ENCODE assay signal across 21 cellular contexts in genomic region chr16:15035163-15035729, GRCh38. TPM values are rescaled to one million over a fixed set of nuclear protein-coding genes. Genes with fewer than 3 reads are reported as not detected.
DNase-seq lines count a peak whose midpoint lies in the region; ATAC-seq and TF ChIP-seq lines count a peak whose summit lies in the region.
"Had no signal": no experiment of that assay in that cellular context is flagged by ENCODE, and none has a peak within 500 bp of the region (broad histone marks: within the 10 kb centered on the region; RNA-seq: fewer than 3 reads in every experiment).

No MANE protein-coding gene starts in this region.

- H3K4me1 ChIP-seq in heart right ventricle (peaks cover 13 to 46% (median 20%) of the 10 kb centered on the region in 9 donors), neutrophil (ENCODE audit: control insufficient read depth in 1 of 2, insufficient read depth in 1 of 2, low read depth in 1 of 2, low read length in 1 of 2) (peaks cover 12 to 15% of the 10 kb centered on the region in 2 experiments)
- H3K4me1 ChIP-seq: uterus had no signal

- intact Hi-C loops in heart right ventricle (cut with DNase I) (no loop called here), Right ventricle myocardium inferior (cut with DNase I) (no loop called here)

- no peaks in the 10 kb centered on the region for H3K9me3 ChIP-seq in heart right ventricle
- H3K9me3 ChIP-seq in neutrophil, result no peaks in the 10 kb centered on the region
- H3K9me3 ChIP-seq in WERI-Rb-1 (ENCODE audit: severe bottlenecking), result no peaks in the 10 kb centered on the region
- H3K9me3 ChIP-seq: uterus had no signal

- TF ChIP-seq CTCF in heart right ventricle (IDR thresholded peaks at IDR 0.05) (no peak), neutrophil (IDR thresholded peaks at IDR 0.05) (no peak), WERI-Rb-1 (IDR thresholded peaks at IDR 0.05; ENCODE audit: low read depth, low read length) (no peak)

- peak overlapping the region in 9 of 10 donors; percentile 30 to 74 (median 69) for H3K27ac ChIP-seq in heart right ventricle
- peak overlapping the region; percentile 48 for H3K27ac ChIP-seq in neutrophil
- H3K27ac ChIP-seq in WERI-Rb-1, result no peak overlapping the region
- H3K27ac ChIP-seq: uterus had no signal

- 74 to 76% methylated on average over 15 of the region's 15 CpGs for WGBS in heart right ventricle, 2 donors

- H3K4me3 ChIP-seq in heart right ventricle (no peak overlapping the region), neutrophil (ENCODE audit: low read depth in 1 of 2, low read length in 1 of 2) (no peak overlapping the region), WERI-Rb-1 (ENCODE audit: low read depth, low read length) (no peak overlapping the region)
- H3K4me3 ChIP-seq: coronary artery, uterus had no signal

- no peak for DNase-seq in heart right ventricle
- DNase-seq in Right ventricle myocardium inferior (ENCODE audit: missing footprints), result no peak
- no peak for DNase-seq in WERI-Rb-1
- DNase-seq in OCI-M1 (lab: John Stamatoyannopoulos, UW), result no peak
- DNase-seq: ACHN; activated CD4-positive, alpha-beta T cell treated with anti-CD3 and anti-CD28 coated beads for 48 hours; activated CD8-positive, alpha-beta memory T cell treated with anti-CD3 and anti-CD28 coated beads, Interleukin-2, amount 10 ng/mL, durations not matched to agents 7 days and 5 days; activated naive CD8-positive, alpha-beta T cell treated with anti-CD3 and anti-CD28 coated beads, Interleukin-2, amount 50 U/mL, for 24 hours; immature natural killer cell; naive thymus-derived CD4-positive, alpha-beta T cell; NCI-H2107; NCI-H510A; NK-92 treated with Interleukin-12 subunit alpha and Interleukin-12 subunit beta, amount 100 ng/mL, for 24 hours; stimulated activated CD4-positive, alpha-beta T cell treated with anti-CD3 and anti-CD28 coated beads, Interleukin-4, amount 100 ng/mL, for 24 hours; stimulated activated naive CD8-positive, alpha-beta T cell treated with anti-CD3 and anti-CD28 coated beads, Interleukin-15, amount 100 ng/mL, for 72 hours had no signal

- peak in 5 of 8 donors; percentile 8 to 48 (median 14) for ATAC-seq in heart right ventricle
- ATAC-seq in Right ventricle myocardium inferior, result no peak
- peak; percentile 20 for ATAC-seq in esophagus mucosa
- no peak for ATAC-seq in GM21717 (IDR thresholded peaks at IDR 0.05; ENCODE audit: unreplicated experiment)
- no peak for ATAC-seq in HG03139 (IDR thresholded peaks at IDR 0.05; ENCODE audit: unreplicated experiment)
- ATAC-seq: activated CD8-positive, alpha-beta memory T cell treated with anti-CD3 and anti-CD28 coated beads, Interleukin-2, amount 10 ng/mL, durations not matched to agents 7 days and 5 days; activated naive CD8-positive, alpha-beta T cell treated with anti-CD3 and anti-CD28 coated beads, Interleukin-2, amount 50 U/mL, for 24 hours; naive thymus-derived CD4-positive, alpha-beta T cell; stimulated activated naive CD8-positive, alpha-beta T cell treated with anti-CD3 and anti-CD28 coated beads, Interleukin-15, amount 100 ng/mL, for 72 hours had no signal

- H3K27me3 ChIP-seq in heart right ventricle, result no peaks in the 10 kb centered on the region
- no peaks in the 10 kb centered on the region for H3K27me3 ChIP-seq in neutrophil
- H3K27me3 ChIP-seq in WERI-Rb-1 (ENCODE audit: insufficient read depth, low read depth, severe bottlenecking), result no peaks in the 10 kb centered on the region
- H3K27me3 ChIP-seq: uterus had no signal

- H3K36me3 ChIP-seq in heart right ventricle (peaks cover 0 to 99% (median 59%) of the 10 kb centered on the region in 9 donors), neutrophil (peaks cover 87% of the 10 kb centered on the region), WERI-Rb-1 (peaks cover 78% of the 10 kb centered on the region)
- H3K36me3 ChIP-seq: uterus had no signal

RNA-seq across cellular contexts. Expression of gene NTAN1, which starts 20.6 kb away (rescaled TPM):
- total RNA-seq in heart right ventricle, result 10 to 100 TPM; 13.7 to 40.1 (median 20.9) TPM
- polyA plus RNA-seq in heart right ventricle, result 10 to 100 TPM; 32.4 to 36.1 TPM
- 26.0 TPM for total RNA-seq in Right ventricle myocardium inferior
- 23.9 TPM for total RNA-seq in esophagus mucosa

RNA-seq across cellular contexts. Expression of gene RRN3, which starts 58.8 kb away (rescaled TPM):
- total RNA-seq in heart right ventricle, result 10 to 100 TPM; 18.1 to 31.9 (median 24.7) TPM
- polyA plus RNA-seq in heart right ventricle, result 10 to 100 TPM in 1 of 2 donors, 1 to 10 TPM in 1; 9.9 to 10.7 TPM
- total RNA-seq in Right ventricle myocardium inferior, result 21.5 TPM
- 16.5 TPM for total RNA-seq in esophagus mucosa

Comparison
In these comparisons a context has a peak if more than half of its experiments do, and no peak if none do; other contexts are left out.
1. ATAC-seq: peak in heart right ventricle (5 of 8) and esophagus mucosa (single experiment); none in Right ventricle myocardium inferior (single experiment), GM21717 (single experiment) and HG03139 (single experiment).